Comparison of ENCODE assay signal across 8 cellular contexts in genomic region chr1:54971317-54971791, GRCh38. TPM values are rescaled to one million over a fixed set of nuclear protein-coding genes. Genes with fewer than 3 reads are reported as not detected.
DNase-seq lines count a peak whose midpoint lies in the region; ATAC-seq and FAIRE-seq lines count a peak whose summit lies in the region.

No MANE protein-coding gene starts in this region.

- no peak overlapping the region for H3K9ac ChIP-seq in skeletal muscle satellite cell (ENCODE audit: low read depth, low read length)

- DNase-seq in NOMO-1 (lab: John Stamatoyannopoulos, UW; ENCODE audit: unreplicated experiment in 2 of 2) (peak; percentile 35 to 52), NOMO-1 treated with dmso at 0.1 percent for 144 hours (lab: John Stamatoyannopoulos, UW; ENCODE audit: unreplicated experiment) (no peak), RCC 7860 (ENCODE audit: low spot score) (peak; percentile 51), middle frontal gyrus (ENCODE audit: extremely low spot score, low spot score) (no peak), left ventricle myocardium superior (no peak), NCI-H187 (lab: John Stamatoyannopoulos, UW) (no peak)

- no peak overlapping the region for H3K4me3 ChIP-seq in skeletal muscle satellite cell (ENCODE audit: low read length)

- H3K27me3 ChIP-seq in skeletal muscle satellite cell (ENCODE audit: control insufficient read depth, insufficient read depth, low read length) = no peaks in the 10 kb centered on the region

- intact Hi-C loops in left ventricle myocardium superior (cut with micrococcal nuclease) = no loop called here

- peaks cover 20% of the 10 kb centered on the region for H3K4me1 ChIP-seq in skeletal muscle satellite cell (ENCODE audit: control insufficient read depth, insufficient read depth, low read length)

- peak; percentile 67 for FAIRE-seq in RCC 7860 (lab: Jason Lieb, UNC)

- H3K36me3 ChIP-seq in skeletal muscle satellite cell (ENCODE audit: insufficient read depth, low read length) = no peaks in the 10 kb centered on the region

- no peaks in the 10 kb centered on the region for H3K9me3 ChIP-seq in skeletal muscle satellite cell (replicated peaks; ENCODE audit: low read length)

- ATAC-seq in HG02970 (IDR thresholded peaks at IDR 0.05; ENCODE audit: low FRiP score, unreplicated experiment) (peak; percentile 60), left ventricle myocardium superior (no peak)

- H3K4me2 ChIP-seq in skeletal muscle satellite cell (ENCODE audit: low read length) = peak overlapping the region; percentile 27

RNA-seq across cellular contexts. Expression of gene TMEM61, which starts 9.1 kb away (rescaled TPM):
- total RNA-seq in skeletal muscle satellite cell (2012; rRNA removed) = not detected in 2 replicates
- 0.30 TPM for total RNA-seq in left ventricle myocardium superior

RNA-seq across cellular contexts. Expression of gene BSND, which starts 27.4 kb away (rescaled TPM):
- not detected in 2 replicates for total RNA-seq in skeletal muscle satellite cell (2012; rRNA removed)
- not detected for total RNA-seq in left ventricle myocardium superior

Comparison
In these comparisons a context has a peak if more than half of its experiments do, and no peak if none do; other contexts are left out.
1. DNase-seq: peak in NOMO-1 (2 of 2) and RCC 7860 (single experiment); none in NOMO-1 treated with dmso at 0.1 percent for 144 hours (single experiment), middle frontal gyrus (single experiment), left ventricle myocardium superior (single experiment) and NCI-H187 (0 of 2).